ENCODE assay signal across 20 cellular contexts in genomic region chr2:133025004-133025403, GRCh38.
DNase-seq lines count a peak whose midpoint lies in the region; TF ChIP-seq lines count a peak whose summit lies in the region.
"Had no signal": no experiment of that assay in that cellular context is flagged by ENCODE, and none has a peak within 500 bp of the region (broad histone marks: within the 10 kb centered on the region; RNA-seq: fewer than 3 reads in every experiment).

No MANE protein-coding gene starts in this region.

- no peaks in the 10 kb centered on the region for H3K9me3 ChIP-seq in A673 (ENCODE audit: low read depth, low read length, poor library complexity, severe bottlenecking)
- H3K9me3 ChIP-seq: A549, BE2C, BLaER1, Caco-2 had no signal

- peaks cover 3% of the 10 kb centered on the region for H3K4me1 ChIP-seq in A673 (ENCODE audit: insufficient read depth, low read length, poor library complexity, severe bottlenecking)
- H3K4me1 ChIP-seq: A549, BE2C, BLaER1, Caco-2 had no signal

- no peaks in the 10 kb centered on the region for H3K27me3 ChIP-seq in A673 (replicated peaks; ENCODE audit: insufficient read depth, low read depth, low read length, poor library complexity)
- H3K27me3 ChIP-seq: BE2C, BLaER1 had no signal

- no peaks in the 10 kb centered on the region for H3K36me3 ChIP-seq in A673 (ENCODE audit: insufficient read depth, low read length, poor library complexity, severe bottlenecking)
- H3K36me3 ChIP-seq: BE2C, BLaER1 had no signal

- TF ChIP-seq CTCF in A673 (conservative IDR thresholded peaks at IDR 0.05; ENCODE audit: low read depth, low read length) (no peak), fibroblast of the aortic adventitia (IDR thresholded peaks at IDR 0.05; ENCODE audit: insufficient read depth, low read length) (no peak)

- POLR2A ChIA-PET in A673 (lab: Charles Lee; ENCODE audit: low non-redundant PET): no interaction called here

- intact Hi-C loops in A673 (cut with micrococcal nuclease; ENCODE audit: unreplicated experiment): no loop called here

- CTCF ChIA-PET in A673 (lab: Charles Lee): no interaction called here

- H3K4me3 ChIP-seq in A673 (ENCODE audit: low read depth, low read length, poor library complexity, severe bottlenecking): no peak overlapping the region
- H3K4me3 ChIP-seq in fibroblast of the aortic adventitia (ENCODE audit: low read depth, low read length): no peak overlapping the region
- H3K4me3 ChIP-seq: A549, BLaER1 had no signal

- BruUV-seq in A673 (replicated peaks; lab: Mats Ljungman, UMichigan): no TSS peak

- no peak overlapping the region for H3K27ac ChIP-seq in A673 (ENCODE audit: low read depth, low read length, poor library complexity, severe bottlenecking)
- H3K27ac ChIP-seq: 22Rv1, A549, BLaER1 had no signal

- DNase-seq in A673 (ENCODE audit: low spot score) (peak; percentile 13), amniotic epithelial cell (ENCODE audit: low read depth) (peak; percentile 29), fibroblast of the aortic adventitia (ENCODE audit: low read depth) (peak; percentile 19), putamen (ENCODE audit: low spot score) (peak; percentile 1), NCI-H526 (lab: John Stamatoyannopoulos, UW) (no peak), HUDEP-2 (lab: John Stamatoyannopoulos, UW; ENCODE audit: unreplicated experiment in 76 of 76) (no peak), COR-L47 (lab: John Stamatoyannopoulos, UW) (no peak)
- DNase-seq: ACHN; BE2C; C1 segment of cervical spinal cord; Caco-2; Calu3; CD4-positive, alpha-beta memory T cell; CD4-positive, CD25-positive, alpha-beta regulatory T cell; CD8-positive, alpha-beta memory T cell; DMS79 treated with DMSO at 0.1 percent for 48 hours; GF-D8 had no signal

Comparison
In these comparisons a context has a peak if more than half of its experiments do, and no peak if none do; other contexts are left out.
1. DNase-seq: peak in A673 (single experiment), amniotic epithelial cell (single experiment), fibroblast of the aortic adventitia (single experiment) and putamen (single experiment); none in NCI-H526 (0 of 2), HUDEP-2 (0 of 76) and COR-L47 (single experiment).